1 cellular context compared by ENCODE assay signal in the genomic region with DNA sequence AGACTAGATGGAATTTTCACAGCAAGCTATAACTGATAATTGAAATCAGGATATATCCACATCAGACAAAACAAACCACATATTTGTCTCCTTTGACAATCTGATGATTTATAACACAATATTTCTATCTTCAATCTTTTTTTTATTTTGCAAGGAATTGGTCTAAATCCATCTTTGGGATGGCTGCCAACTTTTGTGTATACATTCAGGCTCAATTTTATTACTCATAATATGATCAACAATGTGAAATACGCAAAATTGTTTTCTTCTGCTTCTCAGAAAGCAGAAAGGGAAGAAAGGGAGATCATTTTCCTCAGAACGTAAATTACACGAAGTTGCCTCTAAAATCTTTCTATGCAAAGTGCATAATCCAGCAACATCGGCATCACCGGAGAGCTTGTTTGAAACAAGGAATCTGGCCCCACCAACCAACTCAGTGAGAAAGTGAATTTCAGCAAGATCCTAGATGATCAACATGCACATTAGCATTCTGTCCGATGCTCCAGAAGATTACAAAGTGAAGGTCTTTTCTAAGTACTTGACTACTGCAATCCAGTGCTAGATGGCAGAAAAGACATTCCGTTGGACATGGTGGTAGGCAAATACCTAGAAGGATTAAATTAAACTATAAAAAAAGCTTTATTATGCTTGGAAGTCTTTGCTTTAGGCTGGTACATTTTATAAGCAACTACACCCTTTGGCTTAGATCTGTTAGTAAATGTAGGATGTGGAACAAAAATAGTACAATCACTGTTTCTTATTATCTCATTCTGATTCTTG.
TF ChIP-seq lines count a peak whose summit lies in the region.

No MANE protein-coding gene starts in this region.

TF ChIP-seq in endothelial cell of umbilical vein, 7 proteins besides CTCF, POLR2A, EP300 and RAD21:
- TF ChIP-seq, protein P1, sequence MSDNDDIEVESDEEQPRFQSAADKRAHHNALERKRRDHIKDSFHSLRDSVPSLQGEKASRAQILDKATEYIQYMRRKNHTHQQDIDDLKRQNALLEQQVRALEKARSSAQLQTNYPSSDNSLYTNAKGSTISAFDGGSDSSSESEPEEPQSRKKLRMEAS (IDR thresholded peaks at IDR 0.05; ENCODE audit: insufficient read depth, insufficient read length), result no peak
- no peak for TF ChIP-seq POLR2AphosphoS5 (IDR thresholded peaks at IDR 0.05; ENCODE audit: insufficient read depth, low read depth, low read length)
- no peak for TF ChIP-seq MYC (IDR thresholded peaks at IDR 0.05; ENCODE audit: low read depth, low read length)
- TF ChIP-seq JUN (IDR thresholded peaks at IDR 0.05; ENCODE audit: borderline replicate concordance, insufficient read depth, insufficient read length, low read depth), result no peak
- no peak for TF ChIP-seq GATA2 (IDR thresholded peaks at IDR 0.05; ENCODE audit: insufficient read depth, insufficient read length, low read depth, low read length)
- no peak for TF ChIP-seq EZH2 (IDR thresholded peaks at IDR 0.05; ENCODE audit: borderline replicate concordance, low read depth, low read length, severe bottlenecking)
- TF ChIP-seq FOS (IDR thresholded peaks at IDR 0.05; ENCODE audit: borderline replicate concordance, insufficient read depth, low read length), result no peak
